Comparison of ENCODE assay signal across 1 cellular context in genomic region chr10:119608316-119609155, GRCh38.
TF ChIP-seq lines count a peak whose summit lies in the region.

No MANE protein-coding gene starts in this region.

TF ChIP-seq in HepG2, 621 proteins besides CTCF, POLR2A, EP300 and RAD21 (continued from another document):
- TF ChIP-seq THRA (CRISPR knock-in tag; IDR thresholded peaks at IDR 0.05; ENCODE audit: borderline replicate concordance), result 0 out of 2 replicates have a peak, but pooled peaks have one; percentile 27
- TF ChIP-seq HMGXB4 (CRISPR knock-in tag; IDR thresholded peaks at IDR 0.05; ENCODE audit: borderline replicate concordance in 1 of 2, low read depth in 1 of 2), result peak in 1 of 2 experiments; percentile 58; a peak in 2 of 4 replicates
- 0 out of 2 replicates have a peak, but pooled peaks have one; percentile 46 for TF ChIP-seq ZNF414 (CRISPR knock-in tag; IDR thresholded peaks at IDR 0.05)
- TF ChIP-seq BCL3 (CRISPR knock-in tag; IDR thresholded peaks at IDR 0.05), result 0 out of 2 replicates have a peak, but pooled peaks have one; percentile 34
- peak; percentile 39 for TF ChIP-seq XRCC5 (optimal IDR thresholded peaks at IDR 0.05; ENCODE audit: low read length)
- no peak for TF ChIP-seq SOX6 (IDR thresholded peaks at IDR 0.05)
- TF ChIP-seq SOX6 (CRISPR knock-in tag; IDR thresholded peaks at IDR 0.05), result 0 out of 2 replicates have a peak, but pooled peaks have one; percentile 22
- TF ChIP-seq TMF1 (CRISPR knock-in tag; IDR thresholded peaks at IDR 0.05; ENCODE audit: low read depth), result no peak
- TF ChIP-seq ZFX (CRISPR knock-in tag; IDR thresholded peaks at IDR 0.05; ENCODE audit: low read depth), result peak; percentile 27; the same call in 1 of the 2 replicates
- peak; percentile 39; the same call in 1 of the 2 replicates for TF ChIP-seq KDM2A (CRISPR knock-in tag; IDR thresholded peaks at IDR 0.05; ENCODE audit: borderline replicate concordance, low read depth)
- peak; percentile 11; the same call in 1 of the 2 replicates for TF ChIP-seq SAP130 (CRISPR knock-in tag; IDR thresholded peaks at IDR 0.05; ENCODE audit: low read depth)
